Comparison of ENCODE assay signal across 8 cellular contexts in genomic region chr10:27099448-27099847, GRCh38. TPM values are rescaled to one million over a fixed set of nuclear protein-coding genes. Genes with fewer than 3 reads are reported as not detected.
DNase-seq lines count a peak whose midpoint lies in the region; ATAC-seq and TF ChIP-seq lines count a peak whose summit lies in the region.

No MANE protein-coding gene starts in this region.

- peak overlapping the region; percentile 85 for H3K4me3 Mint-ChIP-seq in activated CD4-positive, alpha-beta T cell treated with anti-CD3 and anti-CD28 coated beads, Interleukin-2, amount 10 ng/mL, durations not matched to agents 24 days and 14 days
- peak overlapping the region; percentile 94 for H3K4me3 Mint-ChIP-seq in activated naive CD8-positive, alpha-beta T cell treated with anti-CD3 and anti-CD28 coated beads, Interleukin-2, amount 50 U/mL, for 24 hours

- DNase-seq in activated CD4-positive, alpha-beta T cell treated with anti-CD3 and anti-CD28 coated beads, Interleukin-2, amount 10 ng/mL, durations not matched to agents 24 days and 14 days, result no peak
- DNase-seq in activated CD4-positive, alpha-beta T cell treated with anti-CD3 and anti-CD28 coated beads, Interleukin-2, amount 50 U/mL, for 48 hours, result no peak
- DNase-seq in activated naive CD8-positive, alpha-beta T cell treated with anti-CD3 and anti-CD28 coated beads, Interleukin-2, amount 50 U/mL, for 24 hours, result no peak
- DNase-seq in left lung (no peak), thoracic aorta (ENCODE audit: low spot score) (no peak), sciatic nerve (ENCODE audit: low spot score) (no peak)

- H3K36me3 Mint-ChIP-seq in activated CD4-positive, alpha-beta T cell treated with anti-CD3 and anti-CD28 coated beads, Interleukin-2, amount 10 ng/mL, durations not matched to agents 24 days and 14 days (ENCODE audit: low read depth), result peaks cover 12% of the 10 kb centered on the region
- peaks cover 15% of the 10 kb centered on the region for H3K36me3 Mint-ChIP-seq in activated naive CD8-positive, alpha-beta T cell treated with anti-CD3 and anti-CD28 coated beads, Interleukin-2, amount 50 U/mL, for 24 hours (ENCODE audit: low read depth)

- peak overlapping the region; percentile 81 to 82 for H3K4me3 ChIP-seq in left lung
- peak overlapping the region; percentile 93 for H3K4me3 ChIP-seq in thoracic aorta

- no peaks in the 10 kb centered on the region for H3K36me3 ChIP-seq in left lung
- no peaks in the 10 kb centered on the region for H3K36me3 ChIP-seq in thoracic aorta

- intact Hi-C loops in activated CD4-positive, alpha-beta T cell treated with anti-CD3 and anti-CD28 coated beads, Interleukin-2, amount 10 ng/mL, durations not matched to agents 24 days and 14 days (cut with micrococcal nuclease), result no loop called here
- intact Hi-C loops in left lung (cut with DNase I), result no loop called here
- intact Hi-C loops in sciatic nerve (cut with DNase I), result no loop called here

- peak overlapping the region; percentile 94 for H3K27ac Mint-ChIP-seq in activated CD4-positive, alpha-beta T cell treated with anti-CD3 and anti-CD28 coated beads, Interleukin-2, amount 10 ng/mL, durations not matched to agents 24 days and 14 days
- peak overlapping the region; percentile 100 for H3K27ac Mint-ChIP-seq in activated naive CD8-positive, alpha-beta T cell treated with anti-CD3 and anti-CD28 coated beads, Interleukin-2, amount 50 U/mL, for 24 hours

- peaks cover 11 to 16% of the 10 kb centered on the region in 2 donors for H3K4me1 ChIP-seq in left lung
- peaks cover 8 to 9% of the 10 kb centered on the region in 2 donors for H3K4me1 ChIP-seq in thoracic aorta (ENCODE audit: control insufficient read depth in 1 of 2, low read depth in 2 of 2)

- H3K9me3 ChIP-seq in left lung (no peaks in the 10 kb centered on the region), thoracic aorta (no peaks in the 10 kb centered on the region)

- H3K4me1 Mint-ChIP-seq in activated CD4-positive, alpha-beta T cell treated with anti-CD3 and anti-CD28 coated beads, Interleukin-2, amount 10 ng/mL, durations not matched to agents 24 days and 14 days, result peaks cover 36% of the 10 kb centered on the region
- H3K4me1 Mint-ChIP-seq in activated naive CD8-positive, alpha-beta T cell treated with anti-CD3 and anti-CD28 coated beads, Interleukin-2, amount 50 U/mL, for 24 hours, result peaks cover 45% of the 10 kb centered on the region

- H3K27me3 ChIP-seq in left lung (no peaks in the 10 kb centered on the region), thoracic aorta (replicated peaks; ENCODE audit: insufficient read depth) (no peaks in the 10 kb centered on the region)

- no peaks in the 10 kb centered on the region for H3K9me3 Mint-ChIP-seq in activated CD4-positive, alpha-beta T cell treated with anti-CD3 and anti-CD28 coated beads, Interleukin-2, amount 10 ng/mL, durations not matched to agents 24 days and 14 days
- H3K9me3 Mint-ChIP-seq in activated naive CD8-positive, alpha-beta T cell treated with anti-CD3 and anti-CD28 coated beads, Interleukin-2, amount 50 U/mL, for 24 hours, result peaks cover 3% of the 10 kb centered on the region

- H3K27ac ChIP-seq in left lung (peak overlapping the region in 1 of 2 donors; percentile 90), thoracic aorta (peak overlapping the region; percentile 77 to 92)

- H3K27me3 Mint-ChIP-seq in activated CD4-positive, alpha-beta T cell treated with anti-CD3 and anti-CD28 coated beads, Interleukin-2, amount 10 ng/mL, durations not matched to agents 24 days and 14 days, result peaks cover 2% of the 10 kb centered on the region
- H3K27me3 Mint-ChIP-seq in activated naive CD8-positive, alpha-beta T cell treated with anti-CD3 and anti-CD28 coated beads, Interleukin-2, amount 50 U/mL, for 24 hours, result peaks cover 3% of the 10 kb centered on the region

- no peak for ATAC-seq in activated naive CD8-positive, alpha-beta T cell treated with anti-CD3 and anti-CD28 coated beads, Interleukin-2, amount 50 U/mL, for 24 hours
- no peak for ATAC-seq in left lung
- ATAC-seq in thoracic aorta (ENCODE audit: insufficient number of reproducible peaks, low FRiP score, low read depth), result no peak
- no peak for ATAC-seq in sciatic nerve
- ATAC-seq in GM19351 (IDR thresholded peaks at IDR 0.05; ENCODE audit: unreplicated experiment), result no peak
- no peak for ATAC-seq in HG02588 (IDR thresholded peaks at IDR 0.05; ENCODE audit: unreplicated experiment)

- TF ChIP-seq CTCF in left lung (IDR thresholded peaks at IDR 0.05) (no peak), thoracic aorta (IDR thresholded peaks at IDR 0.05) (no peak)

RNA-seq across cellular contexts. Expression of gene ANKRD26, which starts 0.8 kb away (rescaled TPM):
- total RNA-seq in activated CD4-positive, alpha-beta T cell treated with anti-CD3 and anti-CD28 coated beads, Interleukin-2, amount 10 ng/mL, durations not matched to agents 24 days and 14 days, result 5.3 and 5.8 TPM in 2 replicates
- total RNA-seq in left lung, result 1 to 10 TPM; 6.6 to 8.0 TPM
- total RNA-seq in thoracic aorta, result 1 to 10 TPM; 7.2 to 8.0 TPM
- 15.2 TPM for total RNA-seq in sciatic nerve

RNA-seq across cellular contexts. Expression of gene YME1L1, which starts 54.7 kb away (rescaled TPM):
- 134 and 149 TPM in 2 replicates for total RNA-seq in activated CD4-positive, alpha-beta T cell treated with anti-CD3 and anti-CD28 coated beads, Interleukin-2, amount 10 ng/mL, durations not matched to agents 24 days and 14 days
- total RNA-seq in left lung (100 to 1,000 TPM; 100 to 103 TPM), thoracic aorta (10 to 100 TPM; 66.3 to 78.5 TPM), sciatic nerve (76.7 TPM)

RNA-seq across cellular contexts. Expression of gene MASTL, which starts 55.7 kb away (rescaled TPM):
- total RNA-seq in activated CD4-positive, alpha-beta T cell treated with anti-CD3 and anti-CD28 coated beads, Interleukin-2, amount 10 ng/mL, durations not matched to agents 24 days and 14 days, result 34.0 and 34.5 TPM in 2 replicates
- total RNA-seq in left lung, result 10 to 100 TPM in 1 of 2 donors, 1 to 10 TPM in 1; 7.1 to 10.3 TPM
- 1 to 10 TPM; 4.7 to 7.0 TPM for total RNA-seq in thoracic aorta
- 5.7 TPM for total RNA-seq in sciatic nerve
